1 cellular context compared by ENCODE assay signal in the genomic region with DNA sequence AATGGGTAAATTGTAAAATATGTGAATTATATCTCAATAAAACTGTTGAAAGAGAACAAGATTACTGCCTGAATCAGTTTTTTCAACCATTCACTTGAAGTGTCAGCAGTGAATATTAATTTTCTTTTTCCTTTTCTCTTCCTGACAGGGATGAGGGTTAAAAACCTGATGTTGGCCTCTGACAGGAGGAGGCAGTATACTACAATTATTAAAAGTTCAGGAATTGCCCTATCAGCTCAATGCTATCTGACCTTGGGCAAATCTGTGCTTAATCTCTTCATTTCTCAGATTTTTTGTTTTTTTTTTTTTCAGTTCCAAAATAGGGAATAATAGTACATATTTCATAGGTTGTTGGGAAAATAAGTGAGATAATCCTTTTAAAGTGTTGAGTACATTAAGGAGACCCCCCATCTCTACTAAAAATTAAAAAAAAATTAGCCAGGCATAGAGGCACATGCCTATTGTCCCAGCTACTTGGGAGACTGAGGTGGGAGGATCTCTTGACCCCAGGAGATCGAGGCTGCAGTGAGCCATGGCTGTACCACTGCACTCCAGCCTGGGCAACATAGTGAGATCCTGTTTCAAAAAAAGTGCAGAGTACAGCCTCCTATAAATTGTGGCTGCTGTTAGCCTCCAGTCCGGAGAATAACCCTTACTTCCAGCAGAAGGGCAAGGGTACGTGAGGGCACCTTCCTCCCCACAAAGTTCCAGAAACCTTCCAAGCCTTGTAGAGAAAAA.
TF ChIP-seq lines count a peak whose summit lies in the region.

No MANE protein-coding gene starts in this region.

TF ChIP-seq in SK-N-SH treated with all-trans-retinoic acid at 6 μM for 48 hours, 23 proteins besides CTCF, POLR2A, EP300 and RAD21:
- TF ChIP-seq, protein P1, sequence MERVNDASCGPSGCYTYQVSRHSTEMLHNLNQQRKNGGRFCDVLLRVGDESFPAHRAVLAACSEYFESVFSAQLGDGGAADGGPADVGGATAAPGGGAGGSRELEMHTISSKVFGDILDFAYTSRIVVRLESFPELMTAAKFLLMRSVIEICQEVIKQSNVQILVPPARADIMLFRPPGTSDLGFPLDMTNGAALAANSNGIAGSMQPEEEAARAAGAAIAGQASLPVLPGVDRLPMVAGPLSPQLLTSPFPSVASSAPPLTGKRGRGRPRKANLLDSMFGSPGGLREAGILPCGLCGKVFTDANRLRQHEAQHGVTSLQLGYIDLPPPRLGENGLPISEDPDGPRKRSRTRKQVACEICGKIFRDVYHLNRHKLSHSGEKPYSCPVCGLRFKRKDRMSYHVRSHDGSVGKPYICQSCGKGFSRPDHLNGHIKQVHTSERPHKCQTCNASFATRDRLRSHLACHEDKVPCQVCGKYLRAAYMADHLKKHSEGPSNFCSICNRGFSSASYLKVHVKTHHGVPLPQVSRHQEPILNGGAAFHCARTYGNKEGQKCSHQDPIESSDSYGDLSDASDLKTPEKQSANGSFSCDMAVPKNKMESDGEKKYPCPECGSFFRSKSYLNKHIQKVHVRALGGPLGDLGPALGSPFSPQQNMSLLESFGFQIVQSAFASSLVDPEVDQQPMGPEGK (CRISPR knock-in tag; IDR thresholded peaks at IDR 0.05; ENCODE audit: borderline replicate concordance): no peak
- TF ChIP-seq, protein P2, sequence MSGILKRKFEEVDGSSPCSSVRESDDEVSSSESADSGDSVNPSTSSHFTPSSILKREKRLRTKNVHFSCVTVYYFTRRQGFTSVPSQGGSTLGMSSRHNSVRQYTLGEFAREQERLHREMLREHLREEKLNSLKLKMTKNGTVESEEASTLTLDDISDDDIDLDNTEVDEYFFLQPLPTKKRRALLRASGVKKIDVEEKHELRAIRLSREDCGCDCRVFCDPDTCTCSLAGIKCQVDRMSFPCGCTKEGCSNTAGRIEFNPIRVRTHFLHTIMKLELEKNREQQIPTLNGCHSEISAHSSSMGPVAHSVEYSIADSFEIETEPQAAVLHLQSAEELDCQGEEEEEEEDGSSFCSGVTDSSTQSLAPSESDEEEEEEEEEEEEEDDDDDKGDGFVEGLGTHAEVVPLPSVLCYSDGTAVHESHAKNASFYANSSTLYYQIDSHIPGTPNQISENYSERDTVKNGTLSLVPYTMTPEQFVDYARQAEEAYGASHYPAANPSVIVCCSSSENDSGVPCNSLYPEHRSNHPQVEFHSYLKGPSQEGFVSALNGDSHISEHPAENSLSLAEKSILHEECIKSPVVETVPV (CRISPR knock-in tag; IDR thresholded peaks at IDR 0.05): no peak
- TF ChIP-seq SNAI2 (CRISPR knock-in tag; IDR thresholded peaks at IDR 0.05) (no peak), ZC3H10 (CRISPR knock-in tag; IDR thresholded peaks at IDR 0.05) (no peak), ARNTL (CRISPR knock-in tag; IDR thresholded peaks at IDR 0.05; ENCODE audit: borderline replicate concordance, low read depth) (no peak), ZNF565 (CRISPR knock-in tag; conservative IDR thresholded peaks at IDR 0.05; ENCODE audit: low read depth) (no peak), ZNF8 (CRISPR knock-in tag; IDR thresholded peaks at IDR 0.05) (no peak)
